Comparison of ENCODE assay signal across 7 cellular contexts in genomic region chr10:132685121-132685891, GRCh38.
DNase-seq lines count a peak whose midpoint lies in the region; ATAC-seq and TF ChIP-seq lines count a peak whose summit lies in the region.

No MANE protein-coding gene starts in this region.

- H3K27ac Mint-ChIP-seq in HFFc6: peak overlapping the region; percentile 77

- H3K27ac ChIP-seq in ovary: no peak overlapping the region

- TF ChIP-seq EP300 in ovary (IDR thresholded peaks at IDR 0.05): no peak

- no peak overlapping the region for H3K4me3 ChIP-seq in ovary

- peak overlapping the region; percentile 59 for H3K4me3 Mint-ChIP-seq in HFFc6

- intact Hi-C loops in ovary (cut with DNase I): no loop called here

- no peaks in the 10 kb centered on the region for H3K9me3 Mint-ChIP-seq in HFFc6

- peaks cover 21% of the 10 kb centered on the region; the same call in 1 of the 2 replicates for H3K36me3 Mint-ChIP-seq in HFFc6 (ENCODE audit: low read depth)

- TF ChIP-seq CTCF in HFFc6 (IDR thresholded peaks at IDR 0.05): no peak
- TF ChIP-seq CTCF in ovary (IDR thresholded peaks at IDR 0.05): no peak

- H3K27me3 ChIP-seq in ovary: no peaks in the 10 kb centered on the region

- H3K4me1 ChIP-seq in ovary (ENCODE audit: insufficient read depth): peaks cover 2% of the 10 kb centered on the region

- peaks cover 2% of the 10 kb centered on the region; the same call in 1 of the 2 replicates for H3K27me3 Mint-ChIP-seq in HFFc6 (ENCODE audit: insufficient read depth)

- no peak for TF ChIP-seq POLR2A in ovary (IDR thresholded peaks at IDR 0.05)

- DNase-seq in HFFc6 (no peak), RPMI7951 (ENCODE audit: low read depth) (peak; percentile 70), foreskin melanocyte (peak; percentile 3), ovary (peak in 3 of 5 donors; percentile 2 to 29 (median 11)), cerebellar cortex (ENCODE audit: low spot score) (no peak)

- H3K9me3 ChIP-seq in ovary: no peaks in the 10 kb centered on the region

- no peaks in the 10 kb centered on the region for H3K36me3 ChIP-seq in ovary

- 77 to 81% (median 79%) methylated on average over 32 of the region's 32 CpGs for WGBS in ovary, 3 donors

- H3K4me1 Mint-ChIP-seq in HFFc6 (ENCODE audit: low read depth): peaks cover 21% of the 10 kb centered on the region

- no peak for ATAC-seq in HG02870 (IDR thresholded peaks at IDR 0.05; ENCODE audit: unreplicated experiment)
- ATAC-seq in HG02571 (IDR thresholded peaks at IDR 0.05; ENCODE audit: unreplicated experiment): no peak

Comparison
In these comparisons a context has a peak if more than half of its experiments do, and no peak if none do; other contexts are left out.
1. DNase-seq: peak in RPMI7951 (single experiment), foreskin melanocyte (single experiment) and ovary (3 of 5); none in HFFc6 (single experiment) and cerebellar cortex (single experiment).